Comparison of ENCODE assay signal across 22 cellular contexts in genomic region chr18:22999647-23000046, GRCh38.
A peak's percentile ranks its signal among the peaks of the same experiment; 100 is the strongest.
DNase-seq lines count a peak whose midpoint lies in the region; ATAC-seq, FAIRE-seq and TF ChIP-seq lines count a peak whose summit lies in the region.
"Had no signal": no experiment of that assay in that cellular context is flagged by ENCODE, and none has a peak within 500 bp of the region (broad histone marks: within the 10 kb centered on the region; RNA-seq: fewer than 3 reads in every experiment).

No MANE protein-coding gene starts in this region.

- no peak overlapping the region for H3K4me3 Mint-ChIP-seq in osteocyte (ENCODE audit: unreplicated experiment)
- H3K4me3 Mint-ChIP-seq: B cell; CD4-positive, CD25-positive, alpha-beta regulatory T cell; CD8-positive, alpha-beta T cell; GM23338; HFFc6 had no signal

- no peaks in the 10 kb centered on the region for H3K4me1 Mint-ChIP-seq in osteocyte (ENCODE audit: unreplicated experiment)
- H3K4me1 Mint-ChIP-seq: B cell, GM23338 had no signal

- POLR2A ChIA-PET in A549 (lab: Yijun Ruan, JAX), result no interaction called here

- TF ChIP-seq EP300 in A549 (IDR thresholded peaks at IDR 0.05) (no peak), Ishikawa (IDR thresholded peaks at IDR 0.05; ENCODE audit: borderline replicate concordance) (no peak)

- no peak overlapping the region for H3K27ac ChIP-seq in A549
- H3K27ac ChIP-seq in ectodermal cell (ENCODE audit: insufficient read depth, low read depth, low read length, poor library complexity, severe bottlenecking), result peak overlapping the region; percentile 28
- peak overlapping the region; percentile 6 to 19 for H3K27ac ChIP-seq in liver (ENCODE audit: low read depth in 1 of 2, low read length in 2 of 2)
- H3K27ac ChIP-seq: BLaER1, C4-2B had no signal

- no peak for TF ChIP-seq RAD21 in A549 (conservative IDR thresholded peaks at IDR 0.05 in 1 of 2, IDR thresholded peaks at IDR 0.05 in 1 of 2)
- no peak for TF ChIP-seq RAD21 in Ishikawa (IDR thresholded peaks at IDR 0.05; ENCODE audit: low read depth)
- TF ChIP-seq RAD21 in liver (IDR thresholded peaks at IDR 0.05), result no peak

- TF ChIP-seq CTCF in A549 (IDR thresholded peaks at IDR 0.05) (no peak), liver (IDR thresholded peaks at IDR 0.05; ENCODE audit: low read depth, low read length, missing input control) (no peak), osteocyte (IDR thresholded peaks at IDR 0.05) (no peak)

- 79% methylated on average over 2 of the region's 2 CpGs for WGBS in A549 (ENCODE audit: missing lambda C conversion rate)
- 80 to 91% methylated on average over 1 to 2 of the region's 2 CpGs for WGBS in ectodermal cell, 2 experiments
- WGBS in liver, result 65% methylated on average over 2 of the region's 2 CpGs

- H3K27me3 ChIP-seq in ectodermal cell (ENCODE audit: control insufficient read depth, insufficient read depth, low read length, poor library complexity, severe bottlenecking), result no peaks in the 10 kb centered on the region
- H3K27me3 ChIP-seq in liver (ENCODE audit: control insufficient read depth in 4 of 4, insufficient read depth in 4 of 4, low read length in 3 of 4), result no peaks in the 10 kb centered on the region
- H3K27me3 ChIP-seq: BLaER1 had no signal

- DNase-seq in A549 (ENCODE audit: low read depth in 1 of 2, low spot score in 1 of 2) (no peak), NCI-H2227 (lab: John Stamatoyannopoulos, UW; ENCODE audit: unreplicated experiment) (no peak), osteocyte (ENCODE audit: extremely low spot score, unreplicated experiment) (no peak)
- DNase-seq: 8988T; Caco-2; CD4-positive, CD25-positive, alpha-beta regulatory T cell; CD8-positive, alpha-beta T cell; DMS153; DND-41 had no signal

- no peak overlapping the region for H3K27ac Mint-ChIP-seq in osteocyte (ENCODE audit: unreplicated experiment)
- H3K27ac Mint-ChIP-seq: B cell; CD8-positive, alpha-beta T cell; GM23338 had no signal

- H3K36me3 ChIP-seq in ectodermal cell (ENCODE audit: control insufficient read depth, insufficient read depth, low read length) (peaks cover 4% of the 10 kb centered on the region), liver (ENCODE audit: control insufficient read depth in 4 of 4, insufficient read depth in 3 of 4, low read depth in 1 of 4, low read length in 3 of 4) (peaks cover 0 to 7% (median 3%) of the 10 kb centered on the region in 4 donors)

- TF ChIP-seq POLR2A in A549 (IDR thresholded peaks at IDR 0.05; ENCODE audit: low read length), result no peak

- H3K4me1 ChIP-seq in A549, result peaks cover 12% of the 10 kb centered on the region; the same call in 2 of the 3 replicates
- no peaks in the 10 kb centered on the region for H3K4me1 ChIP-seq in ectodermal cell (ENCODE audit: control insufficient read depth, insufficient read depth, low read length)
- H3K4me1 ChIP-seq in liver (ENCODE audit: control insufficient read depth in 4 of 4, insufficient read depth in 4 of 4, low read length in 3 of 4), result peaks cover 0 to 4% (median 2%) of the 10 kb centered on the region in 4 donors
- H3K4me1 ChIP-seq: BLaER1, HAP-1 had no signal

- no peak for ATAC-seq in A549
- ATAC-seq in HG02884 (IDR thresholded peaks at IDR 0.05; ENCODE audit: unreplicated experiment), result no peak
- ATAC-seq: CD8-positive, alpha-beta T cell; GM12878; GM23338 had no signal

- H3K27me3 Mint-ChIP-seq in osteocyte (ENCODE audit: unreplicated experiment), result no peaks in the 10 kb centered on the region
- H3K27me3 Mint-ChIP-seq: B cell; CD4-positive, CD25-positive, alpha-beta regulatory T cell had no signal

- H3K9me3 ChIP-seq in A549 (no peaks in the 10 kb centered on the region), ectodermal cell (ENCODE audit: control insufficient read depth, low read length) (no peaks in the 10 kb centered on the region), liver (ENCODE audit: control insufficient read depth in 4 of 4, low read length in 3 of 4) (no peaks in the 10 kb centered on the region)
- H3K9me3 ChIP-seq: BLaER1, Caco-2, HAP-1 had no signal

- H3K4me2 ChIP-seq in A549, result no peak overlapping the region
- H3K4me2 ChIP-seq: BLaER1, GM23338 had no signal

- no peak overlapping the region for H3K4me3 ChIP-seq in A549
- H3K4me3 ChIP-seq in ectodermal cell (ENCODE audit: insufficient read depth, low read depth, low read length), result no peak overlapping the region
- no peak overlapping the region for H3K4me3 ChIP-seq in liver (ENCODE audit: low read depth in 1 of 3, low read length in 3 of 3)
- H3K4me3 ChIP-seq: BLaER1, GM12878, GM23338, HAP-1 had no signal

- CTCF ChIA-PET in A549 (lab: Yijun Ruan, JAX), result no interaction called here

- H3K9ac ChIP-seq in liver (ENCODE audit: low read depth in 1 of 2, low read length in 2 of 2), result no peak overlapping the region
- H3K9ac ChIP-seq: BLaER1 had no signal

- H3K9me3 Mint-ChIP-seq in osteocyte (ENCODE audit: unreplicated experiment), result no peaks in the 10 kb centered on the region
- H3K9me3 Mint-ChIP-seq: CD4-positive, CD25-positive, alpha-beta regulatory T cell; CD8-positive, alpha-beta T cell; GM23338; HFFc6 had no signal

- FAIRE-seq in A549 (lab: Jason Lieb, UNC), result no peak
- FAIRE-seq: G401.6, GM12878, H54 had no signal

- peaks cover 8% of the 10 kb centered on the region for H3K36me3 Mint-ChIP-seq in osteocyte (ENCODE audit: unreplicated experiment)
- H3K36me3 Mint-ChIP-seq: CD8-positive, alpha-beta T cell had no signal

TF ChIP-seq in A549, 52 proteins besides CTCF, POLR2A, EP300 and RAD21:
- peak; percentile 69 to 71; a peak in 3 of 4 replicates for TF ChIP-seq CEBPB (IDR thresholded peaks at IDR 0.05)
- TF ChIP-seq ZC3H11A (IDR thresholded peaks at IDR 0.05), result no peak

TF ChIP-seq in Ishikawa, 13 proteins besides CTCF, POLR2A, EP300 and RAD21:
- TF ChIP-seq ZBTB7A (IDR thresholded peaks at IDR 0.05; ENCODE audit: low read depth) (no peak), CEBPB (IDR thresholded peaks at IDR 0.05) (peak; percentile 76), EGR1 (IDR thresholded peaks at IDR 0.05) (no peak)
TF ChIP-seq in Ishikawa: peak in this region for 1.

TF ChIP-seq in liver, 16 proteins besides CTCF, POLR2A, EP300 and RAD21:
- TF ChIP-seq GABPA (IDR thresholded peaks at IDR 0.05 in 1 of 2, conservative IDR thresholded peaks at IDR 0.05 in 1 of 2), result no peak
- no peak for TF ChIP-seq FOXA1 (IDR thresholded peaks at IDR 0.05)
- no peak for TF ChIP-seq HNF4G (IDR thresholded peaks at IDR 0.05)
- TF ChIP-seq NR2F2 (IDR thresholded peaks at IDR 0.05), result no peak
- no peak for TF ChIP-seq EGR1 (IDR thresholded peaks at IDR 0.05; ENCODE audit: low read depth in 2 of 2)
- TF ChIP-seq ATF3 (IDR thresholded peaks at IDR 0.05), result no peak
- no peak for TF ChIP-seq YY1 (IDR thresholded peaks at IDR 0.05)
- no peak for TF ChIP-seq FOXA2 (IDR thresholded peaks at IDR 0.05)
- TF ChIP-seq ZBTB33 (IDR thresholded peaks at IDR 0.05), result no peak
- TF ChIP-seq RXRA (IDR thresholded peaks at IDR 0.05), result no peak
- no peak for TF ChIP-seq HNF4A (conservative IDR thresholded peaks at IDR 0.05)
- no peak for TF ChIP-seq TAF1 (conservative IDR thresholded peaks at IDR 0.05)
- TF ChIP-seq REST (IDR thresholded peaks at IDR 0.05), result no peak
- TF ChIP-seq JUND (IDR thresholded peaks at IDR 0.05), result no peak
- TF ChIP-seq MAX (IDR thresholded peaks at IDR 0.05), result no peak
- TF ChIP-seq SP1 (IDR thresholded peaks at IDR 0.05), result no peak

Comparison
In these comparisons a context has a peak if more than half of its experiments do, and no peak if none do; other contexts are left out.
1. H3K27ac ChIP-seq: peak in ectodermal cell (single experiment) and liver (2 of 2); none in A549 (0 of 2).